Comparison of ENCODE assay signal across 19 cellular contexts in the genomic region with DNA sequence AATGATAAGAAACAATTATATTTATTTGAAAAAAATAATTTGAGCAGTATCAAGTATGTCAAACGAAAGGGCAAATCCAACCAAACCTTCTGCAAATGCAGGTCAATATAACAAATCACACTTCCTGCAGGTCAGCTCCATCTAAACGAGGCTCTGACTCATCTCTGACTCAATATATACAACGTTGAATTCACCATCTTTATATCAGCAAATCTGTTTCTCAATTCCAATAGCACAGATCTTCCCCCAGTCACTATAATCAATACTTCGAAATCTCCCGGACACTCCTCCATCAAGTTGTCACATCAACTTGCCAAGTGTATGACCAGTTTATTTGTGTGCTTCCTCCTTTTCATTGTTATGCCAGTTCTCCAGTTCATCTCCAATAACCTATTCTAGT.
DNase-seq lines count a peak whose midpoint lies in the region; ATAC-seq, FAIRE-seq and TF ChIP-seq lines count a peak whose summit lies in the region.
"Had no signal": no experiment of that assay in that cellular context is flagged by ENCODE, and none has a peak within 500 bp of the region (broad histone marks: within the 10 kb centered on the region; RNA-seq: fewer than 3 reads in every experiment).

No MANE protein-coding gene starts in this region.

- H3K27me3 ChIP-seq in ACC112 (ENCODE audit: insufficient read depth, low read length) (no peaks in the 10 kb centered on the region), RWPE2 (ENCODE audit: insufficient read depth, poor library complexity, severe bottlenecking) (no peaks in the 10 kb centered on the region), esophagus muscularis mucosa (no peaks in the 10 kb centered on the region)
- H3K27me3 ChIP-seq: neutrophil, SJSA1, uterus had no signal

- peak overlapping the region; percentile 45 for H2AFZ ChIP-seq in ACC112 (ENCODE audit: low read length, unreplicated experiment)

- H3K36me3 ChIP-seq in ACC112 (ENCODE audit: insufficient read depth, low read length) (0 out of 2 replicates have a peak, but pooled peaks cover 4% of the 10 kb centered on the region), RWPE2 (ENCODE audit: low read depth) (no peaks in the 10 kb centered on the region), esophagus muscularis mucosa (no peaks in the 10 kb centered on the region)
- H3K36me3 ChIP-seq: left ventricle myocardium inferior, SJSA1, uterus had no signal

- H3K27ac ChIP-seq in ACC112 (ENCODE audit: low read depth, low read length) = peak overlapping the region; percentile 6; the same call in 1 of the 2 replicates
- H3K27ac ChIP-seq in RWPE2 (ENCODE audit: poor library complexity, severe bottlenecking) = peak overlapping the region; percentile 11
- H3K27ac ChIP-seq in esophagus muscularis mucosa (replicated peaks in 1 of 4) = no peak overlapping the region
- H3K27ac ChIP-seq: left ventricle myocardium inferior, neutrophil, SJSA1, uterus had no signal

- no peak for FAIRE-seq in D721Med (lab: Jason Lieb, UNC)

- H3K4me1 ChIP-seq in ACC112 (ENCODE audit: control insufficient read depth, insufficient read depth, low read length, unreplicated experiment) (peaks cover 27% of the 10 kb centered on the region), RWPE2 (ENCODE audit: insufficient read depth, poor library complexity, severe bottlenecking) (peaks cover 27% of the 10 kb centered on the region), esophagus muscularis mucosa (no peaks in the 10 kb centered on the region)
- H3K4me1 ChIP-seq: left ventricle myocardium inferior, uterus had no signal

- no peak for TF ChIP-seq EP300 in esophagus muscularis mucosa (IDR thresholded peaks at IDR 0.05)

- no peaks in the 10 kb centered on the region for H3K79me2 ChIP-seq in ACC112 (ENCODE audit: control insufficient read depth, insufficient read depth, low read length, unreplicated experiment)

- H3K9me3 ChIP-seq in RWPE2 (ENCODE audit: severe bottlenecking) (no peaks in the 10 kb centered on the region), esophagus muscularis mucosa (no peaks in the 10 kb centered on the region)
- H3K9me3 ChIP-seq: left ventricle myocardium inferior, neutrophil, SJSA1, uterus had no signal

- DNase-seq in HCEC 1CT (peak; percentile 89), RWPE2 (ENCODE audit: low spot score) (no peak), fibroblast of peridontal ligament (ENCODE audit: extremely low read depth) (peak; percentile 47), esophagus muscularis mucosa (ENCODE audit: extremely low spot score) (no peak), D721Med (ENCODE audit: insufficient read length, low spot score) (no peak), amygdala (lab: John Stamatoyannopoulos, UW) (no peak)
- DNase-seq: activated CD8-positive, alpha-beta memory T cell treated with anti-CD3 and anti-CD28 coated beads for 24 hours; activated T-cell treated with anti-CD3 and anti-CD28 coated beads, Interleukin-2, amount 50 U/mL, for 72 hours; CD4-positive, alpha-beta T cell; DMS79; glutamatergic neuron; left ventricle myocardium inferior; NCI-H748 treated with DMSO at 0.1 percent for 48 hours; uterus had no signal

- peak; percentile 66; the same call in 2 of the 3 replicates for ATAC-seq in RWPE2 (ENCODE audit: low read depth)
- ATAC-seq in HG02884 (IDR thresholded peaks at IDR 0.05; ENCODE audit: unreplicated experiment) = no peak
- ATAC-seq: activated naive CD4-positive, alpha-beta T cell treated with anti-CD3 and anti-CD28 coated beads, Interleukin-2, amount 50 U/mL, for 72 hours had no signal

- intact Hi-C loops in esophagus muscularis mucosa (cut with DNase I) = no loop called here

- TF ChIP-seq POLR2A in esophagus muscularis mucosa (IDR thresholded peaks at IDR 0.05; ENCODE audit: low read depth) = no peak

- no peak overlapping the region for H3K4me3 ChIP-seq in ACC112 (ENCODE audit: low read depth, low read length)
- no peak overlapping the region for H3K4me3 ChIP-seq in RWPE2 (ENCODE audit: severe bottlenecking)
- H3K4me3 ChIP-seq in esophagus muscularis mucosa = no peak overlapping the region
- H3K4me3 ChIP-seq: left ventricle myocardium inferior, SJSA1, uterus had no signal

- TF ChIP-seq CTCF in RWPE2 (IDR thresholded peaks at IDR 0.05; ENCODE audit: poor library complexity, severe bottlenecking) (no peak), esophagus muscularis mucosa (IDR thresholded peaks at IDR 0.05) (no peak), D721Med (IDR thresholded peaks at IDR 0.05; ENCODE audit: insufficient read depth, missing control alignments) (no peak)

- 81% methylated on average over 5 of the region's 5 CpGs for WGBS in esophagus muscularis mucosa

Comparison
In these comparisons a context has a peak if more than half of its experiments do, and no peak if none do; other contexts are left out.
1. H3K27ac ChIP-seq: peak in ACC112 (single experiment) and RWPE2 (single experiment); none in esophagus muscularis mucosa (0 of 4).
2. DNase-seq: peak in HCEC 1CT (single experiment) and fibroblast of peridontal ligament (single experiment); none in RWPE2 (single experiment), esophagus muscularis mucosa (single experiment), D721Med (single experiment) and amygdala (0 of 56).